8 cellular contexts compared by ENCODE assay signal in the genomic region with DNA sequence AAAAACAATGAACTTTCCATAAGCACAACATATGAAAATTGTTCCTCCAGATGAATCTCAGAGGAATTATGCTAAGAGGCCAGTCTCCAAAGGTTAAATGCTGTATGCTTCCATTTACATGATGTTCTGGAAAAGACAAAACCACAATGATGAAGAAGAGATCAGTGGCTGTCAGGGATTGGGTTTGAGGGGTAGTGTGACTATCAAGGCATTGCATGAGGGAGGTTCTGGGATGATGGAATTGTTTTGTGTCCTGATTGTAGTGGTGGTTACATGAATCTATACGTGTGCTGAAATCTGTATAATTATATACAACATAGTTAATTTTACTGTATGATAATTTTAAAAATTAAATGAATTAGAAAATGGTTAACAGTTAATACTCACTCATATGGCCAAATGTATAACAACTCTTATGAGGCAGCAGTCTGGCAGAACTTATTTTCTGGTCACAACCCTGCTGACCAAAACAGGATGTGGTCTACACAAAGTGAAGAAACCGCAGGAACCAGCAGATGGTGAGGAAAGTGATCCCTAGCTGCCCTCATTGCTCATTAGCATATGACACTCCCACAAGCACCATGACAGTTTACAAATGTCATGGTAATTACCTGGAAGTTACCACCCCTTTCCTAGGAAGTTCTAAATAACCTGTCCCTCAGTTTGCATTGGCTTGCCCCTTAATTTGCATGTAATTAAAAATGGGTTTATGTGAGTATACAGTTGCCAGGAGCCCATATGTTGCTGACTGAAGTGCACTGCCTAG. TPM values are rescaled to one million over a fixed set of nuclear protein-coding genes. Genes with fewer than 3 reads are reported as not detected.
DNase-seq lines count a peak whose midpoint lies in the region; ATAC-seq and TF ChIP-seq lines count a peak whose summit lies in the region.

No MANE protein-coding gene starts in this region.

- H3K27ac ChIP-seq in foreskin keratinocyte, result no peak overlapping the region

- peak; percentile 93 for ATAC-seq in HG02852 (IDR thresholded peaks at IDR 0.05; ENCODE audit: unreplicated experiment)
- ATAC-seq in foreskin keratinocyte, result peak; percentile 52

- peak; percentile 26 to 64 (median 55) for DNase-seq in stimulated activated CD4-positive, alpha-beta T cell treated with anti-CD3 and anti-CD28 coated beads, Interleukin-12 subunit alpha, Interleukin-12 subunit beta, amount 100 ng/mL, for 48 hours (ENCODE audit: low read depth in 2 of 3, low spot score in 1 of 3)
- DNase-seq in stimulated activated CD4-positive, alpha-beta T cell treated with anti-CD3 and anti-CD28 coated beads, Interleukin-12 subunit alpha, Interleukin-12 subunit beta, amount 100 ng/mL, for 4 hours, result no peak
- DNase-seq in NCI-H2196 (lab: John Stamatoyannopoulos, UW; ENCODE audit: unreplicated experiment) (peak; percentile 41), foreskin keratinocyte (peak in 1 of 2 donors; percentile 59), amniotic stem cell (lab: John Stamatoyannopoulos, UW) (no peak)
- peak; percentile 9 to 24 for DNase-seq in activated CD4-positive, alpha-beta T cell treated with anti-CD3 and anti-CD28 coated beads, Interleukin-2, amount 50 U/mL, for 4 hours
- DNase-seq in stimulated activated CD8-positive, alpha-beta memory T cell treated with anti-CD3 and anti-CD28 coated beads, Interleukin-2, amount 100 ng/mL, for 1 hour (ENCODE audit: low read depth in 2 of 2), result peak; percentile 14 to 40

- no peaks in the 10 kb centered on the region for H3K4me1 ChIP-seq in foreskin keratinocyte

- no peaks in the 10 kb centered on the region for H3K27me3 ChIP-seq in foreskin keratinocyte

- TF ChIP-seq CTCF in foreskin keratinocyte (conservative IDR thresholded peaks at IDR 0.05), result no peak

RNA-seq across cellular contexts. Expression of a gene that starts 31.9 kb away (rescaled TPM):
- total RNA-seq in foreskin keratinocyte, result 50.9 and 60.8 TPM in 2 replicates
- 99.6 and 109 TPM in 2 replicates for polyA plus RNA-seq in foreskin keratinocyte

RNA-seq across cellular contexts. Expression of a gene that starts 41.9 kb away (rescaled TPM):
- total RNA-seq in foreskin keratinocyte, result 316 and 364 TPM in 2 replicates
- polyA plus RNA-seq in foreskin keratinocyte, result 526 and 553 TPM in 2 replicates

RNA-seq across cellular contexts. Expression of a gene that starts 56.5 kb away (rescaled TPM):
- total RNA-seq in foreskin keratinocyte, result 0.28 and 0.48 TPM in 2 replicates
- 0.31 and 0.43 TPM in 2 replicates for polyA plus RNA-seq in foreskin keratinocyte

Comparison
In these comparisons a context has a peak if more than half of its experiments do, and no peak if none do; other contexts are left out.
1. DNase-seq: peak in stimulated activated CD4-positive, alpha-beta T cell treated with anti-CD3 and anti-CD28 coated beads, Interleukin-12 subunit alpha, Interleukin-12 subunit beta, amount 100 ng/mL, for 48 hours (3 of 3), NCI-H2196 (single experiment), activated CD4-positive, alpha-beta T cell treated with anti-CD3 and anti-CD28 coated beads, Interleukin-2, amount 50 U/mL, for 4 hours (2 of 2) and stimulated activated CD8-positive, alpha-beta memory T cell treated with anti-CD3 and anti-CD28 coated beads, Interleukin-2, amount 100 ng/mL, for 1 hour (2 of 2); none in stimulated activated CD4-positive, alpha-beta T cell treated with anti-CD3 and anti-CD28 coated beads, Interleukin-12 subunit alpha, Interleukin-12 subunit beta, amount 100 ng/mL, for 4 hours (single experiment) and amniotic stem cell (single experiment).